In the genomic region with DNA sequence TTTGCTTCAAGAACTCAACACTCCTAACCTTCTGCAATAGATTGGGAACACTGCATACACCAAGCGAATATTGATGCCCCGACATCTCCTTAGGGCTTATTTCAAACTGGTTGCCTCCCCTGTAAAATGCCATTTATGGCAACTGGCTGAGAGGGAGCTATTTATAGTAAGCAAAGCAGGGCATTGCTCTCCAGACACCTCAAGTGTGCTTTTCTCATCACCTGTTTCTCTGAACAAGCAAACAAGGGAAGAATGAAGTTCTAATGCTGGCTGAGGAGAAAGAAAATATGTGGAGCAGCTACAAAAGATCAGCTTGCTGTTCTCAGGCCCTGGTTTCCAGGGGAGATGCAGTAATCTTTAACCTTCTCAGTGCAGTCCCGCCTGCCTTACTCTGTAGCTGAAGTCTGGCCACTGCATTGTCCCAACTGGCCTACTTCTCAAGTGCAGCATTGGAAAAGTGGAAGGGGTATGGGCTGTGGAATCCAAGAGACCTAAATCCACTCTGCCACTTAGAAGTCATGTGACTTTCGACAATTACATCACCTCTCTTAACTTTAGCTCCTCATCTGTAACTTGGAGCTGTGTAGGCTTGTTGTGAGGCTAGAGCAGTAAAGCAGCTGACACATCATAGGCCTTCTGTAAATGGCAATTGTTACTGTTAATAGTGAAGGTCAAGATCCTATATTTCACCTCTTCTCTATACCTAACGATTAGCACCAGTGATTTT, we compare ENCODE assay signal across 24 cellular contexts. TPM values are rescaled to one million over a fixed set of nuclear protein-coding genes. Genes with fewer than 3 reads are reported as not detected.
"Had no signal": no experiment of that assay in that cellular context is flagged by ENCODE, and none has a peak within 500 bp of the region (broad histone marks: within the 10 kb centered on the region; RNA-seq: fewer than 3 reads in every experiment).

No MANE protein-coding gene starts in this region.

- H3K27ac ChIP-seq: ascending aorta, KMS-11 had no signal

- H3K27ac Mint-ChIP-seq: activated CD4-positive, alpha-beta memory T cell treated with anti-CD3 and anti-CD28 coated beads for 36 hours; activated CD4-positive, alpha-beta T cell treated with anti-CD3 and anti-CD28 coated beads, Interleukin-2, amount 10 ng/mL, durations not matched to agents 24 days and 14 days; activated naive CD4-positive, alpha-beta T cell treated with anti-CD3 and anti-CD28 coated beads, Interleukin-2, amount 50 U/mL, for 72 hours; activated naive CD8-positive, alpha-beta T cell treated with anti-CD3 and anti-CD28 coated beads, Interleukin-2, amount 50 U/mL, for 24 hours; IgD-negative memory B cell; T-helper 1 cell treated with Interleukin-12 subunit alpha and Interleukin-12 subunit beta and Interleukin-4 antibody, amounts not matched to agents 30 μg/mL and 1 μg/mL, for 36 hours had no signal

- H3K9me3 Mint-ChIP-seq: activated CD4-positive, alpha-beta memory T cell treated with anti-CD3 and anti-CD28 coated beads for 36 hours; activated CD4-positive, alpha-beta T cell treated with anti-CD3 and anti-CD28 coated beads, Interleukin-2, amount 10 ng/mL, durations not matched to agents 24 days and 14 days; activated naive CD4-positive, alpha-beta T cell treated with anti-CD3 and anti-CD28 coated beads, Interleukin-2, amount 50 U/mL, for 72 hours; activated naive CD8-positive, alpha-beta T cell treated with anti-CD3 and anti-CD28 coated beads, Interleukin-2, amount 50 U/mL, for 24 hours; activated T-cell treated with anti-CD3 and anti-CD28 coated beads, Interleukin-2, amount 50 U/mL, for 4 hours; brain; IgD-negative memory B cell; T-helper 1 cell treated with Interleukin-12 subunit alpha and Interleukin-12 subunit beta and Interleukin-4 antibody, amounts not matched to agents 30 μg/mL and 1 μg/mL, for 36 hours had no signal

- H3K4me1 ChIP-seq: ascending aorta had no signal

- H3K27me3 ChIP-seq: ascending aorta had no signal

- FAIRE-seq: RCC 7860 had no signal

- H3K4me3 ChIP-seq: ascending aorta had no signal

- H3K9ac ChIP-seq: KMS-11 had no signal

- H3K27me3 Mint-ChIP-seq: activated CD4-positive, alpha-beta memory T cell treated with anti-CD3 and anti-CD28 coated beads for 36 hours; activated CD4-positive, alpha-beta T cell treated with anti-CD3 and anti-CD28 coated beads, Interleukin-2, amount 10 ng/mL, durations not matched to agents 24 days and 14 days; activated naive CD8-positive, alpha-beta T cell treated with anti-CD3 and anti-CD28 coated beads, Interleukin-2, amount 50 U/mL, for 24 hours; brain had no signal

- H3K4me3 Mint-ChIP-seq: activated CD4-positive, alpha-beta memory T cell treated with anti-CD3 and anti-CD28 coated beads for 36 hours; activated CD4-positive, alpha-beta T cell treated with anti-CD3 and anti-CD28 coated beads, Interleukin-2, amount 10 ng/mL, durations not matched to agents 24 days and 14 days; activated naive CD8-positive, alpha-beta T cell treated with anti-CD3 and anti-CD28 coated beads, Interleukin-2, amount 50 U/mL, for 24 hours; activated T-cell treated with anti-CD3 and anti-CD28 coated beads, Interleukin-2, amount 50 U/mL, for 4 hours; brain; IgD-negative memory B cell; T-helper 1 cell treated with Interleukin-12 subunit alpha and Interleukin-12 subunit beta and Interleukin-4 antibody, amounts not matched to agents 30 μg/mL and 1 μg/mL, for 36 hours had no signal

- H3K36me3 Mint-ChIP-seq: activated CD4-positive, alpha-beta memory T cell treated with anti-CD3 and anti-CD28 coated beads for 36 hours; activated naive CD4-positive, alpha-beta T cell treated with anti-CD3 and anti-CD28 coated beads, Interleukin-2, amount 50 U/mL, for 72 hours; brain; IgD-negative memory B cell had no signal

- H3K4me1 Mint-ChIP-seq: activated CD4-positive, alpha-beta T cell treated with anti-CD3 and anti-CD28 coated beads, Interleukin-2, amount 10 ng/mL, durations not matched to agents 24 days and 14 days; activated naive CD8-positive, alpha-beta T cell treated with anti-CD3 and anti-CD28 coated beads, Interleukin-2, amount 50 U/mL, for 24 hours; IgD-negative memory B cell had no signal

- H3K4me2 ChIP-seq: KMS-11 had no signal

- H3K9me3 ChIP-seq: ascending aorta had no signal

- ATAC-seq: activated naive CD4-positive, alpha-beta T cell treated with anti-CD3 and anti-CD28 coated beads, Interleukin-2, amount 50 U/mL, for 72 hours; activated naive CD8-positive, alpha-beta T cell treated with anti-CD3 and anti-CD28 coated beads, Interleukin-2, amount 50 U/mL, for 24 hours; activated T-cell treated with anti-CD3 and anti-CD28 coated beads, Interleukin-2, amount 50 U/mL, for 4 hours; PC-3 had no signal

- H3K36me3 ChIP-seq: ascending aorta had no signal

- DNase-seq: activated CD4-positive, alpha-beta memory T cell treated with anti-CD3 and anti-CD28 coated beads for 36 hours; activated CD4-positive, alpha-beta T cell treated with anti-CD3 and anti-CD28 coated beads, Interleukin-2, amount 10 ng/mL, durations not matched to agents 24 days and 14 days; activated CD4-positive, CD25-positive, alpha-beta regulatory T cell treated with anti-CD3 and anti-CD28 coated beads, Interleukin-2, amount 50 U/mL, for 72 hours; activated CD8-positive, alpha-beta memory T cell treated with anti-CD3 and anti-CD28 coated beads for 24 hours; activated effector memory CD4-positive, alpha-beta T cell treated with anti-CD3 and anti-CD28 coated beads, Interleukin-2, amount 50 U/mL, for 16 hours; activated naive CD4-positive, alpha-beta T cell treated with Interleukin-2 at 50 U/mL for 16 hours; activated naive CD8-positive, alpha-beta T cell treated with anti-CD3 and anti-CD28 coated beads, Interleukin-2, amount 50 U/mL, for 24 hours; activated T-cell treated with anti-CD3 and anti-CD28 coated beads, Interleukin-2, amount 50 U/mL, for 4 hours; amniotic stem cell; NCI-H1092; NCI-H1417; NCI-H1930; NCI-H2171; NCI-H2227 treated with DMSO at 0.1 percent for 48 hours; NCI-H82; PC-3; SHP77 treated with DMSO at 0.1 percent for 48 hours had no signal

RNA-seq across cellular contexts. Expression of gene FGF13, which starts 47.9 kb away (rescaled TPM):
- total RNA-seq: activated CD4-positive, alpha-beta memory T cell treated with anti-CD3 and anti-CD28 coated beads for 36 hours; activated CD4-positive, alpha-beta T cell treated with anti-CD3 and anti-CD28 coated beads, Interleukin-2, amount 10 ng/mL, durations not matched to agents 24 days and 14 days; activated naive CD4-positive, alpha-beta T cell treated with anti-CD3 and anti-CD28 coated beads, Interleukin-2, amount 50 U/mL, for 72 hours; activated T-cell treated with anti-CD3 and anti-CD28 coated beads, Interleukin-2, amount 50 U/mL, for 4 hours had no signal
